Comparison of ENCODE assay signal across 29 cellular contexts in the genomic region with DNA sequence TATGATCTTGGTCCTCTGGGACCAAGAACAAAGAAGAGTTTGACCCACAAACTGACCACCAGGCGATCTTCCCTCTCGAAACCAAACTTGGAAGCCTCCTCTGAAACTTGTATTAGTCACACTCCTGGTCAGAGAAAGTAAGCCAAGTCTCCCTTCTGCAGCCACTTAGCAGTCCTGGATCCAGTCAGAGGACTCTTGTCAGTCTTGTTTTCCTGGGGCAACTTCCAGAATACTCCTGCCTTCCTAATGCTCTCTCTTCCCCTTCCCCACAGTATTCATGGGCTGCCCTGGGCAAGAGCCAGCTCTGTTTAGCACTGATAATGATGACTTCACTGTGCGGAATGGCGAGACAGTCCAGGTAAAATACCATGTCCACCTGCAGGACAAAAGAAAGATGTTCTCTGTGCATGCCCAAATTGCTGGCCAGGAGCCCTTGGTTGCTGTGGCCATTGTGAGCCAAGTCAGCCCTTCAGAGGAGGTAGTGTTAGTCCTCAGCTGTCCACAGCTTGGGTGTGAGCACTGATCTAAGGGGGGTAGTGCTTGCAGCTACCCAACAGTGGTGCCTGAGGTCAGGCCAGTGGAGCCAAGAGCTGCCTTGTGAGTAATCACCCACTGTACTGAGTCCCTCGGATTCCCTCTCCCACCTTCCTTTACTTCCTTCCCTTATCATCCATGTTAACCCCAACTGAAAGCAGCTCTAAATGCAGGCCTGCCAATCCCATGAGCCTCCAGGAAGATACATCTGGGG. TPM values are rescaled to one million over a fixed set of nuclear protein-coding genes. Genes with fewer than 3 reads are reported as not detected.
DNase-seq lines count a peak whose midpoint lies in the region; ATAC-seq, FAIRE-seq and TF ChIP-seq lines count a peak whose summit lies in the region.
"Had no signal": no experiment of that assay in that cellular context is flagged by ENCODE, and none has a peak within 500 bp of the region (broad histone marks: within the 10 kb centered on the region; RNA-seq: fewer than 3 reads in every experiment).

No MANE protein-coding gene starts in this region.

- H3K9ac ChIP-seq in astrocyte (ENCODE audit: low read length) (no peak overlapping the region), mesenchymal stem cell (ENCODE audit: low read length) (no peak overlapping the region)

- H3K36me3 Mint-ChIP-seq in GM23338 (ENCODE audit: low read depth) (peaks cover 62% of the 10 kb centered on the region), astrocyte (ENCODE audit: low read depth, unreplicated experiment) (peaks cover 7% of the 10 kb centered on the region)
- H3K36me3 Mint-ChIP-seq: activated CD8-positive, alpha-beta memory T cell treated with anti-CD3 and anti-CD28 coated beads, Interleukin-2, amount 10 ng/mL, durations not matched to agents 7 days and 5 days; activated naive CD4-positive, alpha-beta T cell treated with anti-CD3 and anti-CD28 coated beads, Interleukin-2, amount 10 ng/mL, durations not matched to agents 7 days and 5 days; memory B cell; stimulated activated naive B cell treated with anti-CD40 and anti-IgM and Interleukin-4, amounts not matched to agents 10 μg/mL and 1 μg/mL and 100 μg/mL, for 72 hours had no signal

- no peaks in the 10 kb centered on the region for H3K79me1 ChIP-seq in mesenchymal stem cell (replicated peaks; ENCODE audit: low read length, poor library complexity, severe bottlenecking)

- H3F3A ChIP-seq in GM23338 (replicated peaks; ENCODE audit: low read depth): no peaks in the 10 kb centered on the region

- H3K27ac Mint-ChIP-seq in GM23338 (no peak overlapping the region; the same call in 1 of the 2 replicates), astrocyte (ENCODE audit: unreplicated experiment) (peak overlapping the region; percentile 47)
- H3K27ac Mint-ChIP-seq: activated CD8-positive, alpha-beta memory T cell treated with anti-CD3 and anti-CD28 coated beads, Interleukin-2, amount 10 ng/mL, durations not matched to agents 7 days and 5 days; activated naive CD4-positive, alpha-beta T cell treated with anti-CD3 and anti-CD28 coated beads, Interleukin-2, amount 10 ng/mL, durations not matched to agents 7 days and 5 days; memory B cell; stimulated activated naive B cell treated with anti-CD40 and anti-IgM and Interleukin-4, amounts not matched to agents 10 μg/mL and 1 μg/mL and 100 μg/mL, for 72 hours had no signal

- H3K36me3 ChIP-seq in GM23338 (ENCODE audit: insufficient read depth): peaks cover 34% of the 10 kb centered on the region
- no peaks in the 10 kb centered on the region for H3K36me3 ChIP-seq in astrocyte (ENCODE audit: insufficient read depth, low read length)
- H3K36me3 ChIP-seq in left lung: no peaks in the 10 kb centered on the region
- no peaks in the 10 kb centered on the region for H3K36me3 ChIP-seq in mesenchymal stem cell (ENCODE audit: control insufficient read depth in 1 of 2, insufficient read depth in 2 of 2, low read depth in 1 of 2, low read length in 2 of 2)
- H3K36me3 ChIP-seq: thoracic aorta, WERI-Rb-1 had no signal

- ATAC-seq in GM23338 (no peak), left lung (peak; percentile 56), GM18519 (IDR thresholded peaks at IDR 0.05; ENCODE audit: low FRiP score, unreplicated experiment) (no peak)
- ATAC-seq: activated CD8-positive, alpha-beta memory T cell treated with anti-CD3 and anti-CD28 coated beads, Interleukin-2, amount 10 ng/mL, durations not matched to agents 7 days and 5 days; stimulated activated naive B cell treated with anti-CD40 and anti-IgM and Interleukin-4, amounts not matched to agents 10 μg/mL and 1 μg/mL and 100 μg/mL, for 72 hours had no signal

- H3K4me1 ChIP-seq in GM23338 (ENCODE audit: insufficient read depth): no peaks in the 10 kb centered on the region
- H3K4me1 ChIP-seq in astrocyte (ENCODE audit: insufficient read depth, low read length): no peaks in the 10 kb centered on the region
- H3K4me1 ChIP-seq in left lung: no peaks in the 10 kb centered on the region
- no peaks in the 10 kb centered on the region for H3K4me1 ChIP-seq in mesenchymal stem cell (ENCODE audit: control insufficient read depth, insufficient read depth, low read depth, low read length)
- H3K4me1 ChIP-seq: spleen had no signal

- H3K4me1 Mint-ChIP-seq in GM23338: no peaks in the 10 kb centered on the region
- peaks cover 7% of the 10 kb centered on the region for H3K4me1 Mint-ChIP-seq in astrocyte (ENCODE audit: low read depth, unreplicated experiment)
- H3K4me1 Mint-ChIP-seq: activated CD8-positive, alpha-beta memory T cell treated with anti-CD3 and anti-CD28 coated beads, Interleukin-2, amount 10 ng/mL, durations not matched to agents 7 days and 5 days; activated naive CD4-positive, alpha-beta T cell treated with anti-CD3 and anti-CD28 coated beads, Interleukin-2, amount 10 ng/mL, durations not matched to agents 7 days and 5 days; memory B cell; stimulated activated naive B cell treated with anti-CD40 and anti-IgM and Interleukin-4, amounts not matched to agents 10 μg/mL and 1 μg/mL and 100 μg/mL, for 72 hours had no signal

- H4K91ac ChIP-seq in mesenchymal stem cell (ENCODE audit: low read length): no peak overlapping the region

- H2BK120ac ChIP-seq in mesenchymal stem cell (ENCODE audit: low read depth, low read length): no peak overlapping the region

- no peak overlapping the region for H2AK5ac ChIP-seq in mesenchymal stem cell (ENCODE audit: low read length, severe bottlenecking)

- no peak overlapping the region for H3K4ac ChIP-seq in mesenchymal stem cell (ENCODE audit: low read depth in 1 of 2, low read length in 2 of 2)

- peaks cover 3% of the 10 kb centered on the region for H3K27me3 Mint-ChIP-seq in GM23338 (ENCODE audit: insufficient read depth, low read depth, poor library complexity)
- no peaks in the 10 kb centered on the region for H3K27me3 Mint-ChIP-seq in astrocyte (ENCODE audit: low read depth, unreplicated experiment)
- H3K27me3 Mint-ChIP-seq: activated CD8-positive, alpha-beta memory T cell treated with anti-CD3 and anti-CD28 coated beads, Interleukin-2, amount 10 ng/mL, durations not matched to agents 7 days and 5 days; activated naive CD4-positive, alpha-beta T cell treated with anti-CD3 and anti-CD28 coated beads, Interleukin-2, amount 10 ng/mL, durations not matched to agents 7 days and 5 days had no signal

- 0 out of 2 replicates have a peak overlapping the region, but pooled peaks have one; percentile 26 for H3K27ac ChIP-seq in GM23338 (ENCODE audit: low read depth)
- no peak overlapping the region for H3K27ac ChIP-seq in astrocyte (ENCODE audit: low read depth, low read length)
- no peak overlapping the region for H3K27ac ChIP-seq in left lung
- H3K27ac ChIP-seq in substantia nigra (ENCODE audit: low read depth, low read length, poor library complexity, severe bottlenecking): no peak overlapping the region
- no peak overlapping the region for H3K27ac ChIP-seq in mesenchymal stem cell (ENCODE audit: low read length, poor library complexity, severe bottlenecking)
- H3K27ac ChIP-seq: C4-2B, spleen, thoracic aorta, WERI-Rb-1 had no signal

- WGBS in mesenchymal stem cell: 85% methylated on average over 5 of the region's 5 CpGs

- no peak overlapping the region for H4K8ac ChIP-seq in mesenchymal stem cell (ENCODE audit: low read length)

- H2BK12ac ChIP-seq in mesenchymal stem cell (ENCODE audit: low read length in 2 of 2): no peak overlapping the region

- H3K79me2 ChIP-seq in GM23338 (replicated peaks; ENCODE audit: insufficient read depth) (peaks cover 58% of the 10 kb centered on the region), astrocyte (ENCODE audit: insufficient read depth, low read length) (no peaks in the 10 kb centered on the region)

- H2BK5ac ChIP-seq in mesenchymal stem cell (ENCODE audit: low read depth, low read length, poor library complexity, severe bottlenecking): no peak overlapping the region

- no peaks in the 10 kb centered on the region for H3K9me3 Mint-ChIP-seq in GM23338
- no peaks in the 10 kb centered on the region for H3K9me3 Mint-ChIP-seq in astrocyte (ENCODE audit: unreplicated experiment)
- H3K9me3 Mint-ChIP-seq: activated naive CD4-positive, alpha-beta T cell treated with anti-CD3 and anti-CD28 coated beads, Interleukin-2, amount 10 ng/mL, durations not matched to agents 7 days and 5 days had no signal

- no peaks in the 10 kb centered on the region for H3K9me2 ChIP-seq in GM23338 (ENCODE audit: insufficient read depth)

- intact Hi-C loops in left lung (cut with DNase I): no loop called here

- H4K20me1 ChIP-seq in GM23338 (replicated peaks; ENCODE audit: insufficient read depth) (peaks cover 33% of the 10 kb centered on the region), astrocyte (ENCODE audit: insufficient read depth, low read length) (no peaks in the 10 kb centered on the region)

- H3K9me3 ChIP-seq in astrocyte (ENCODE audit: insufficient read depth, low read depth, low read length) (no peaks in the 10 kb centered on the region), left lung (no peaks in the 10 kb centered on the region), mesenchymal stem cell (ENCODE audit: control insufficient read depth, low read length) (no peaks in the 10 kb centered on the region)
- H3K9me3 ChIP-seq: spleen, thoracic aorta had no signal

- no peak overlapping the region for H3K18ac ChIP-seq in mesenchymal stem cell (ENCODE audit: low read depth in 1 of 2, low read length in 2 of 2)

- H3K4me3 Mint-ChIP-seq in GM23338 (no peak overlapping the region), astrocyte (ENCODE audit: unreplicated experiment) (no peak overlapping the region)
- H3K4me3 Mint-ChIP-seq: activated CD8-positive, alpha-beta memory T cell treated with anti-CD3 and anti-CD28 coated beads, Interleukin-2, amount 10 ng/mL, durations not matched to agents 7 days and 5 days; activated naive CD4-positive, alpha-beta T cell treated with anti-CD3 and anti-CD28 coated beads, Interleukin-2, amount 10 ng/mL, durations not matched to agents 7 days and 5 days; memory B cell; stimulated activated naive B cell treated with anti-CD40 and anti-IgM and Interleukin-4, amounts not matched to agents 10 μg/mL and 1 μg/mL and 100 μg/mL, for 72 hours had no signal

- peak; percentile 29 for DNase-seq in EH (ENCODE audit: low read depth)
- DNase-seq in GM23338 (ENCODE audit: low spot score): no peak
- peak; percentile 61 for DNase-seq in astrocyte (ENCODE audit: low read depth)
- DNase-seq in left lung: no peak
- DNase-seq in substantia nigra (lab: John Stamatoyannopoulos, UW): no peak
- DNase-seq in NCI-H146 treated with DMSO at 0.1 percent for 48 hours (lab: John Stamatoyannopoulos, UW; ENCODE audit: unreplicated experiment): no peak
- no peak for DNase-seq in mesenchymal stem cell
- DNase-seq: activated CD4-positive, alpha-beta T cell treated with anti-CD3 and anti-CD28 coated beads, Interleukin-2, amount 50 U/mL, for 1 hour; activated CD8-positive, alpha-beta memory T cell treated with anti-CD3 and anti-CD28 coated beads, Interleukin-2, amount 10 ng/mL, durations not matched to agents 7 days and 5 days; activated naive CD4-positive, alpha-beta T cell treated with anti-CD3 and anti-CD28 coated beads, Interleukin-2, amount 10 ng/mL, durations not matched to agents 7 days and 5 days; amygdala; Calu3; caudate nucleus; GOT3; kidney glomerular epithelial cell; NCI-H1092 treated with DMSO at 0.1 percent for 48 hours; NCI-H1930; spleen; stimulated activated CD4-positive, alpha-beta T cell treated with anti-CD3 and anti-CD28 coated beads, Interleukin-4, amount 100 ng/mL, for 24 hours; stimulated activated naive B cell treated with anti-CD40 and anti-IgM and Interleukin-4, amounts not matched to agents 10 μg/mL and 1 μg/mL and 100 μg/mL, for 72 hours; WERI-Rb-1 had no signal

- H3K4me3 ChIP-seq in GM23338 (no peak overlapping the region), astrocyte (ENCODE audit: insufficient read depth, low read depth, low read length) (no peak overlapping the region), left lung (no peak overlapping the region), mesenchymal stem cell (ENCODE audit: insufficient read depth in 1 of 2, low read depth in 1 of 2, low read length in 2 of 2) (no peak overlapping the region)
- H3K4me3 ChIP-seq: spleen, thoracic aorta had no signal

- no peak overlapping the region for H3K23ac ChIP-seq in mesenchymal stem cell (ENCODE audit: low read length in 2 of 2)

- no peak overlapping the region for H3K14ac ChIP-seq in mesenchymal stem cell (ENCODE audit: low read length in 2 of 2)

- H2BK15ac ChIP-seq in mesenchymal stem cell (ENCODE audit: low read depth, poor library complexity, severe bottlenecking): no peak overlapping the region

- FAIRE-seq in astrocyte (lab: Jason Lieb, UNC): peak; percentile 17
- FAIRE-seq: endometrium, GM18507 had no signal

- no peak overlapping the region for H3K4me2 ChIP-seq in GM23338
- H3K4me2 ChIP-seq in astrocyte (ENCODE audit: low read length): no peak overlapping the region
- no peak overlapping the region for H3K4me2 ChIP-seq in mesenchymal stem cell (ENCODE audit: low read length, poor library complexity, severe bottlenecking)

- H3K27me3 ChIP-seq in GM23338 (ENCODE audit: insufficient read depth): no peaks in the 10 kb centered on the region
- H3K27me3 ChIP-seq in astrocyte (ENCODE audit: insufficient read depth, low read length): no peaks in the 10 kb centered on the region
- no peaks in the 10 kb centered on the region for H3K27me3 ChIP-seq in left lung
- peaks cover 3 to 10% of the 10 kb centered on the region in 2 experiments for H3K27me3 ChIP-seq in mesenchymal stem cell (ENCODE audit: control insufficient read depth in 1 of 2, insufficient read depth in 1 of 2, low read length in 2 of 2)
- H3K27me3 ChIP-seq: spleen had no signal

- no peak for TF ChIP-seq CTCF in GM23338 (conservative IDR thresholded peaks at IDR 0.05; ENCODE audit: low read depth in 2 of 2)
- no peak for TF ChIP-seq CTCF in astrocyte (IDR thresholded peaks at IDR 0.05; ENCODE audit: insufficient read depth, low read depth, low read length)
- TF ChIP-seq CTCF in left lung (IDR thresholded peaks at IDR 0.05): no peak

- H2AFZ ChIP-seq in GM23338 (no peak overlapping the region), astrocyte (ENCODE audit: low read depth, low read length) (no peak overlapping the region), mesenchymal stem cell (ENCODE audit: low read depth, low read length) (no peak overlapping the region)

RNA-seq across cellular contexts. Expression of a gene that starts 31.2 kb away (rescaled TPM):
- total RNA-seq in GM23338 (2014; rRNA removed; shearing (Covaris generic)): 197 and 210 TPM in 2 replicates
- polyA plus RNA-seq in GM23338 (2016; fragmentation: Nextera tagmentation; extraction: Ambion mirVana): 73.6 and 78.0 TPM in 2 replicates
- total RNA-seq in astrocyte: 13.2 and 14.1 TPM in 2 replicates
- total RNA-seq in left lung: 10 to 100 TPM; 12.8 to 59.7 TPM
- 0.29 TPM for polyA plus RNA-seq in mesenchymal stem cell (2013, experiment 1 of 2)
- polyA plus RNA-seq in mesenchymal stem cell (2013, experiment 2 of 2): 0.36 TPM
- total RNA-seq: LHCN-M2, thoracic aorta had no signal
- polyA plus RNA-seq: AG04450 had no signal

Comparison
In these comparisons a context has a peak if more than half of its experiments do, and no peak if none do; other contexts are left out.
1. DNase-seq: peak in EH (single experiment) and astrocyte (single experiment); none in GM23338 (single experiment), left lung (0 of 2), substantia nigra (0 of 49), NCI-H146 treated with DMSO at 0.1 percent for 48 hours (single experiment) and mesenchymal stem cell (single experiment).